1 cellular context compared by ENCODE assay signal in genomic region chr12:12404297-12404696, GRCh38.
TF ChIP-seq lines count a peak whose summit lies in the region.

No MANE protein-coding gene starts in this region.

TF ChIP-seq in liver, 16 proteins besides CTCF, POLR2A, EP300 and RAD21 (continued from another document):
- TF ChIP-seq REST (IDR thresholded peaks at IDR 0.05) (no peak), JUND (IDR thresholded peaks at IDR 0.05) (no peak), NR2F2 (IDR thresholded peaks at IDR 0.05) (no peak), GABPA (IDR thresholded peaks at IDR 0.05 in 1 of 2, conservative IDR thresholded peaks at IDR 0.05 in 1 of 2) (no peak), SP1 (IDR thresholded peaks at IDR 0.05) (no peak), TAF1 (conservative IDR thresholded peaks at IDR 0.05) (no peak), HNF4A (conservative IDR thresholded peaks at IDR 0.05) (no peak), YY1 (IDR thresholded peaks at IDR 0.05) (no peak), FOXA1 (IDR thresholded peaks at IDR 0.05) (no peak), ZBTB33 (IDR thresholded peaks at IDR 0.05) (no peak), RXRA (IDR thresholded peaks at IDR 0.05) (no peak), ATF3 (IDR thresholded peaks at IDR 0.05) (no peak)
